Comparison of ENCODE assay signal across 11 cellular contexts in genomic region chr11:3122775-3123201, GRCh38. TPM values are rescaled to one million over a fixed set of nuclear protein-coding genes. Genes with fewer than 3 reads are reported as not detected.
A peak's percentile ranks its signal among the peaks of the same experiment; 100 is the strongest.
DNase-seq lines count a peak whose midpoint lies in the region; ATAC-seq and TF ChIP-seq lines count a peak whose summit lies in the region.
"Had no signal": no experiment of that assay in that cellular context is flagged by ENCODE, and none has a peak within 500 bp of the region (broad histone marks: within the 10 kb centered on the region; RNA-seq: fewer than 3 reads in every experiment).

No MANE protein-coding gene starts in this region.

- no peak overlapping the region for H2BK15ac ChIP-seq in IMR-90 (ENCODE audit: low read depth, low read length)

- H3K79me1 ChIP-seq in IMR-90 (ENCODE audit: low read depth in 1 of 2, low read length in 2 of 2), result peaks cover 0 to 9% of the 10 kb centered on the region in 2 experiments; a peak in 3 of 4 replicates

- no peak overlapping the region for H2BK120ac ChIP-seq in IMR-90 (ENCODE audit: low read depth, low read length)

- CTCF ChIA-PET in IMR-90 (lab: Yijun Ruan, JAX), result no interaction called here

- no peaks in the 10 kb centered on the region for H3K9me3 ChIP-seq in IMR-90 (ENCODE audit: control insufficient read depth, insufficient read depth, low read length)
- H3K9me3 ChIP-seq in suprapubic skin, result no peaks in the 10 kb centered on the region

- no peak overlapping the region for H2AFZ ChIP-seq in IMR-90 (replicated peaks; ENCODE audit: low read length, poor library complexity)

- peaks cover 6% of the 10 kb centered on the region for H3K4me1 ChIP-seq in IMR-90 (ENCODE audit: control insufficient read depth, insufficient read depth, low read length)
- H3K4me1 ChIP-seq in suprapubic skin, result peaks cover 43% of the 10 kb centered on the region

- no peak overlapping the region for H3K56ac ChIP-seq in IMR-90 (ENCODE audit: extremely low read depth, insufficient read depth, low read length)

- H3K27me3 ChIP-seq in IMR-90 (ENCODE audit: control insufficient read depth, insufficient read depth, low read length), result no peaks in the 10 kb centered on the region
- no peaks in the 10 kb centered on the region for H3K27me3 ChIP-seq in suprapubic skin
- H3K27me3 ChIP-seq: BLaER1 treated with 17β-estradiol and CSF1 and Interleukin-3, amounts not matched to agents 10 nM and 100 nM had no signal

- no peak overlapping the region for H3K4me2 ChIP-seq in IMR-90 (ENCODE audit: low read depth, low read length)

- H3K27ac ChIP-seq in IMR-90 (ENCODE audit: insufficient read depth, low read length) (no peak overlapping the region), angular gyrus (ENCODE audit: low read depth, low read length) (peak overlapping the region; percentile 72), suprapubic skin (peak overlapping the region; percentile 78)

- ATAC-seq in IMR-90 (ENCODE audit: low read depth) (no peak), left colon (no peak)
- ATAC-seq: left lobe of liver; naive thymus-derived CD8-positive, alpha-beta T cell had no signal

- H4K8ac ChIP-seq in IMR-90 (ENCODE audit: low read depth in 2 of 2, low read length in 2 of 2), result no peak overlapping the region

- TF ChIP-seq CTCF in IMR-90 (conservative IDR thresholded peaks at IDR 0.05; ENCODE audit: low read depth, low read length) (no peak), suprapubic skin (IDR thresholded peaks at IDR 0.05) (no peak)

- dilution Hi-C loops in IMR-90 (cut with HindIII; ENCODE audit: low sequenced_read_pairs, unreplicated experiment), result no loop called here

- no peak for DNase-seq in IMR-90
- DNase-seq in left colon, result peak; percentile 3 to 24
- DNase-seq in suprapubic skin (ENCODE audit: low spot score in 2 of 2), result peak in 1 of 2 donors; percentile 66
- no peak for DNase-seq in GDM1 (lab: John Stamatoyannopoulos, UW)
- DNase-seq in EL, result no peak
- no peak for DNase-seq in AG20443 (ENCODE audit: low spot score)
- DNase-seq: OCI-M1 had no signal

- no peak overlapping the region for H3K4me3 ChIP-seq in IMR-90 (ENCODE audit: insufficient read depth, low read depth, low read length)
- no peak overlapping the region for H3K4me3 ChIP-seq in suprapubic skin
- H3K4me3 ChIP-seq: BLaER1 treated with 17β-estradiol and CSF1 and Interleukin-3, amounts not matched to agents 10 nM and 100 nM had no signal

- no peak for TF ChIP-seq RAD21 in IMR-90 (IDR thresholded peaks at IDR 0.05; ENCODE audit: low read length)

- no peak overlapping the region for H4K5ac ChIP-seq in IMR-90 (ENCODE audit: low read depth, low read length)

- no peak overlapping the region for H3K4ac ChIP-seq in IMR-90 (ENCODE audit: low read depth, low read length)

- no peak overlapping the region for H4K91ac ChIP-seq in IMR-90 (ENCODE audit: insufficient read depth, low read depth, low read length)

- no peak overlapping the region for H2AK5ac ChIP-seq in IMR-90 (ENCODE audit: low read depth, low read length)

- no peak overlapping the region for H3K14ac ChIP-seq in IMR-90 (replicated peaks; ENCODE audit: low read depth, low read length)

- intact Hi-C loops in IMR-90 (cut with micrococcal nuclease) (loop anchor here (5.0 kb wide), 1 partner anchor 40 kb away; no protein-coding TSS in a partner anchor), left colon (cut with DNase I, micrococcal nuclease) (no loop called here)

- H3K9me1 ChIP-seq in IMR-90 (ENCODE audit: insufficient read depth, low read length), result peaks cover 12% of the 10 kb centered on the region

- no peak overlapping the region for H3K9ac ChIP-seq in IMR-90 (ENCODE audit: low read depth, low read length)

- WGBS in IMR-90 (ENCODE audit: extremely low coverage in 2 of 2, insufficient read length in 1 of 2), 2 experiments, result 88% methylated on average over 3 of the region's 13 CpGs; no CpG with 5 or more reads in 1 of the 2 experiments
- WGBS in suprapubic skin, result 82% methylated on average over 9 of the region's 13 CpGs

- TF ChIP-seq POLR2A in IMR-90 (IDR thresholded peaks at IDR 0.05; ENCODE audit: low read depth, low read length) (no peak), suprapubic skin (IDR thresholded peaks at IDR 0.05) (no peak)

- peaks cover 19% of the 10 kb centered on the region for H4K20me1 ChIP-seq in IMR-90 (ENCODE audit: insufficient read depth, low read length)

- POLR2A ChIA-PET in IMR-90 (lab: Charles Lee; ENCODE audit: unreplicated experiment), result interaction anchor here (0.6 kb wide), 1 partner anchor 105 kb away, joined by 3 read pairs; no protein-coding TSS in a partner anchor

- no peak overlapping the region for H2BK5ac ChIP-seq in IMR-90 (ENCODE audit: low read depth, low read length, poor library complexity, severe bottlenecking)

- in situ Hi-C loops in IMR-90 (cut with MboI; ENCODE audit: low sequenced_read_pairs), result no loop called here

- no peak overlapping the region for H3K23ac ChIP-seq in IMR-90 (ENCODE audit: low read depth, low read length)

- H2BK20ac ChIP-seq in IMR-90 (ENCODE audit: low read depth, low read length), result no peak overlapping the region

- peak overlapping the region; percentile 47 for H2AK9ac ChIP-seq in IMR-90 (replicated peaks; ENCODE audit: low read depth, low read length, poor library complexity)

- no peak overlapping the region for H3K18ac ChIP-seq in IMR-90 (ENCODE audit: low read depth, low read length)

- TF ChIP-seq EP300 in suprapubic skin (IDR thresholded peaks at IDR 0.05), result no peak

- H3K36me3 ChIP-seq in IMR-90 (ENCODE audit: control insufficient read depth, insufficient read depth, low read length), result peaks cover 56% of the 10 kb centered on the region
- H3K36me3 ChIP-seq in suprapubic skin, result peaks cover 44% of the 10 kb centered on the region

- BruUV-seq in IMR-90 (replicated peaks; lab: Mats Ljungman, UMichigan), result no TSS peak

TF ChIP-seq in IMR-90, 13 proteins besides CTCF, POLR2A, EP300 and RAD21:
- TF ChIP-seq ELK1 (IDR thresholded peaks at IDR 0.05; ENCODE audit: borderline replicate concordance, low read depth, low read length) (no peak), RFX5 (IDR thresholded peaks at IDR 0.05; ENCODE audit: low read depth, low read length) (no peak), MAZ (IDR thresholded peaks at IDR 0.05; ENCODE audit: borderline replicate concordance, low read depth, low read length) (no peak), SMC3 (IDR thresholded peaks at IDR 0.05; ENCODE audit: low read depth, low read length) (no peak), RCOR1 (IDR thresholded peaks at IDR 0.05; ENCODE audit: insufficient replicate concordance, low read length) (no peak), NFE2L2 (IDR thresholded peaks at IDR 0.05; ENCODE audit: low read depth, low read length) (no peak), BHLHE40 (IDR thresholded peaks at IDR 0.05; ENCODE audit: low read depth, low read length) (no peak), USF2 (IDR thresholded peaks at IDR 0.05; ENCODE audit: low read depth, low read length) (no peak), CHD1 (IDR thresholded peaks at IDR 0.05; ENCODE audit: low read depth, low read length) (no peak), MAFK (IDR thresholded peaks at IDR 0.05; ENCODE audit: low read depth, low read length) (no peak), MXI1 (IDR thresholded peaks at IDR 0.05; ENCODE audit: borderline replicate concordance, low read depth, low read length) (no peak), FOS (IDR thresholded peaks at IDR 0.05; ENCODE audit: low read depth, low read length) (no peak), CEBPB (IDR thresholded peaks at IDR 0.05; ENCODE audit: low read depth, low read length) (no peak)
TF ChIP-seq in IMR-90: peak in this region for 0.

RNA-seq across cellular contexts. Expression of gene OSBPL5, which starts 42.3 kb away (rescaled TPM):
- total RNA-seq in IMR-90 (2012; rRNA removed), result 14.4 and 14.9 TPM in 2 replicates
- polyA plus RNA-seq in IMR-90 (2012; rRNA removed), result 22.3 and 24.1 TPM in 2 replicates
- polyA plus RNA-seq in IMR-90 (2012; cell fraction: cytosol; rRNA removed), result 14.5 and 18.6 TPM in 2 replicates
- 66.7 and 137 TPM in 2 replicates for polyA plus RNA-seq in IMR-90 (2012; cell fraction: nucleus; rRNA removed; ENCODE audit: low replicate concordance)
- total RNA-seq in left colon, result 10 to 100 TPM; 36.8 to 48.7 TPM
- 10 to 100 TPM; 43.4 to 75.2 (median 56.8) TPM for total RNA-seq in suprapubic skin

Comparison
In these comparisons a context has a peak if more than half of its experiments do, and no peak if none do; other contexts are left out.
1. DNase-seq: peak in left colon (2 of 2); none in IMR-90 (single experiment), GDM1 (single experiment), EL (single experiment) and AG20443 (single experiment).